1 cellular context compared by ENCODE assay signal in genomic region chr1:42146916-42147320, GRCh38.
TF ChIP-seq lines count a peak whose summit lies in the region.

No MANE protein-coding gene starts in this region.

TF ChIP-seq in GM12878, 131 proteins besides CTCF, POLR2A, EP300 and RAD21 (continued from another document):
- TF ChIP-seq PRDM15 (CRISPR knock-in tag; IDR thresholded peaks at IDR 0.05) (no peak), YY1 (IDR thresholded peaks at IDR 0.05; ENCODE audit: low read depth, low read length) (peak; percentile 65), SMC3 (IDR thresholded peaks at IDR 0.05; ENCODE audit: borderline replicate concordance, low read length) (peak; percentile 77)
